ENCODE assay signal across 34 cellular contexts in the genomic region with DNA sequence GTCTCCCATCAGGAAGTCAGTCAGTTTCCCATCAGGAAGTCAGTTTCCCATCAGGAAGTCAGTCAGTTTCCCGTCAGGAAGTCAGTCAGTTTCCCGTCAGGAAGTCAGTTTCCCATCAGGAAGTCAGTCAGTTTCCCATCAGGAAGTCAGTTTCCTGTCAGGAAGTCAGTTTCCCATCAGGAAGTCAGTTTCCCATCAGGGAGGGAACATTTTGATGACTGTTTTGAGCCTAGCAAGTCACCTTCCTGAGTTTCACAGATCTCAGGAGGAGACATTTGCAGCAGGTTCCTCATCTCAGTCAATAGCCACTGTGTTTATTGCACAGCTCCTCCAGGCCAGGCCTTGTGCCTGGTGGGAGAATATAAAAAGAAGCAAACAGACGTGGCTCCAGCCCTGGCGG. TPM values are rescaled to one million over a fixed set of nuclear protein-coding genes. Genes with fewer than 3 reads are reported as not detected.
"Had no signal": no experiment of that assay in that cellular context is flagged by ENCODE, and none has a peak within 500 bp of the region (broad histone marks: within the 10 kb centered on the region; RNA-seq: fewer than 3 reads in every experiment).

No MANE protein-coding gene starts in this region.

- H3K36me3 ChIP-seq: adrenal gland, brain microvascular endothelial cell, breast epithelium had no signal

- H3K27me3 ChIP-seq: adrenal gland, body of pancreas, brain microvascular endothelial cell, breast epithelium had no signal

- DNase-seq: activated B cell treated with CpG ODN at 0.5 μM for 24 hours; activated CD4-positive, alpha-beta memory T cell treated with anti-CD3 and anti-CD28 coated beads, Interleukin-2, amount 10 ng/mL, durations not matched to agents 7 days and 5 days; activated CD4-positive, alpha-beta T cell treated with anti-CD3 and anti-CD28 coated beads for 1 hour; activated CD4-positive, alpha-beta T cell treated with anti-CD3 and anti-CD28 coated beads for 36 hours; activated CD4-positive, alpha-beta T cell treated with anti-CD3 and anti-CD28 coated beads for 48 hours; activated CD4-positive, alpha-beta T cell treated with anti-CD3 and anti-CD28 coated beads, Interleukin-2, amount 10 ng/mL, durations not matched to agents 7 days and 5 days; activated CD4-positive, alpha-beta T cell treated with anti-CD3 and anti-CD28 coated beads, Interleukin-2, amount 50 U/mL, for 48 hours; activated CD8-positive, alpha-beta memory T cell treated with anti-CD3 and anti-CD28 coated beads, Interleukin-2, amount 50 U/mL, for 4 hours; activated effector memory CD4-positive, alpha-beta T cell treated with anti-CD3 and anti-CD28 coated beads, Interleukin-2, amount 50 U/mL, for 16 hours; activated gamma-delta T cell treated with Interleukin-2 at 50 U/mL for 16 hours; activated naive CD4-positive, alpha-beta T cell; activated naive CD4-positive, alpha-beta T cell treated with anti-CD3 and anti-CD28 coated beads for 36 hours; activated naive CD4-positive, alpha-beta T cell treated with anti-CD3 and anti-CD28 coated beads, Interleukin-2, amount 50 U/mL, for 16 hours; activated naive CD8-positive, alpha-beta T cell treated with anti-CD3 and anti-CD28 coated beads for 36 hours; activated T-cell treated with anti-CD3 and anti-CD28 coated beads for 4 hours; activated T-cell treated with anti-CD3 and anti-CD28 coated beads, Interleukin-2, amount 50 U/mL, for 1 hour; activated T-cell treated with anti-CD3 and anti-CD28 coated beads, Interleukin-2, amount 50 U/mL, for 4 hours; activated T-cell treated with anti-CD3 and anti-CD28 coated beads, Interleukin-2, amount 50 U/mL, for 72 hours; adrenal gland; amniotic stem cell; aorta; body of pancreas; brain microvascular endothelial cell; central memory CD4-positive, alpha-beta T cell; T-helper 9 cell had no signal

- H3K4me3 ChIP-seq: adrenal gland, body of pancreas, breast epithelium had no signal

- FAIRE-seq: astrocyte, colon, TTC549 had no signal

- H3K27ac ChIP-seq: adrenal gland, body of pancreas, brain microvascular endothelial cell, breast epithelium, VCaP had no signal

- ATAC-seq: activated CD4-positive, alpha-beta T cell treated with anti-CD3 and anti-CD28 coated beads for 36 hours; activated naive CD4-positive, alpha-beta T cell treated with anti-CD3 and anti-CD28 coated beads, Interleukin-2, amount 50 U/mL, for 72 hours; activated T-cell treated with anti-CD3 and anti-CD28 coated beads, Interleukin-2, amount 50 U/mL, for 4 hours; activated T-cell treated with anti-CD3 and anti-CD28 coated beads, Interleukin-2, amount 50 U/mL, for 72 hours; activated T-helper 17 cell treated with anti-CD3 and anti-CD28 coated beads, Interleukin-2, amount 50 U/mL, for 72 hours; body of pancreas had no signal

- H3K4me1 ChIP-seq: adrenal gland, body of pancreas, breast epithelium had no signal

- H3K9me3 ChIP-seq: adrenal gland, body of pancreas, breast epithelium had no signal

RNA-seq across cellular contexts. Expression of a gene that starts 31.9 kb away (rescaled TPM):
- total RNA-seq: activated B cell treated with CpG ODN at 0.5 μM for 24 hours; activated CD4-positive, alpha-beta memory T cell treated with anti-CD3 and anti-CD28 coated beads, Interleukin-2, amount 10 ng/mL, durations not matched to agents 7 days and 5 days; activated CD4-positive, alpha-beta T cell treated with anti-CD3 and anti-CD28 coated beads for 36 hours; activated CD4-positive, alpha-beta T cell treated with anti-CD3 and anti-CD28 coated beads, Interleukin-2, amount 10 ng/mL, durations not matched to agents 7 days and 5 days; activated CD8-positive, alpha-beta memory T cell treated with anti-CD3 and anti-CD28 coated beads for 36 hours; activated naive CD4-positive, alpha-beta T cell treated with anti-CD3 and anti-CD28 coated beads for 36 hours; activated naive CD4-positive, alpha-beta T cell treated with anti-CD3 and anti-CD28 coated beads, Interleukin-2, amount 50 U/mL, for 72 hours; activated naive CD8-positive, alpha-beta T cell treated with anti-CD3 and anti-CD28 coated beads for 36 hours; activated T-cell treated with anti-CD3 and anti-CD28 coated beads, Interleukin-2, amount 50 U/mL, for 4 hours; activated T-cell treated with anti-CD3 and anti-CD28 coated beads, Interleukin-2, amount 50 U/mL, for 72 hours; activated T-helper 1 cell treated with anti-CD3 and anti-CD28 coated beads, Interleukin-12 subunit alpha, Interleukin-12 subunit beta, Interleukin-2, Interleukin-4 antibody, amounts not matched to agents 30 ng/mL and 10 ng/mL and 1 ng/mL, durations not matched to agents 14 hours and 24 hours and 36 hours; activated T-helper 17 cell treated with anti-CD3 and anti-CD28 coated beads, Interleukin-2, amount 50 U/mL, for 72 hours; aorta; astrocyte; body of pancreas had no signal
